8 cellular contexts compared by ENCODE assay signal in the genomic region with DNA sequence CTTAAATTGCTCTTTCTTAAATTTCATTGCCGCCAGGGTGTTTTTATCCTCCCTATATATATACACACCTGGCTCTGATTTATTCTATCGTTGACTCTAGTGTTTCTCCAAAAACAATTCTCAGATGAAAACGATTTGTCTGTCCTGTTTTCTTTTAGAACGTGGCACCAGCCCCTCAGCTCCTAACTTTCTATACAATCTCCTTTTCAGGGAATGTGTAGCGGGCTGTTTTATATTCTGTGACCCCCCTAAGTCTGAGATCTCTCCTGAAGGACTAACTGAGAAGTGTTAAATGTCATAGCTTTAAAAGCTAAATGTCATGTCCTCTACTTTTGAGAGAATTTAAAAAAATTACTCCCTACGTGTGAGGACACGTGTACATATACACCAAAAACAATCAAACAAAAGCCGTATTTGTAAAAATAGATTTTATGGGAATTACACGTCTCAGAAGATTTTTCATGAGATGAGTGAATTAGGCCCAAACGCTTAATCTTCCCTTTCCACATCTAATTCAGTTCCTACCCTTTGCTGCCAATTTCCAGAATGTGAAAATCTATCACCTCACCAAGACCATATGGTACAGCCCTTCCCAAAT. TPM values are rescaled to one million over a fixed set of nuclear protein-coding genes. Genes with fewer than 3 reads are reported as not detected.
DNase-seq lines count a peak whose midpoint lies in the region; ATAC-seq and TF ChIP-seq lines count a peak whose summit lies in the region.

No MANE protein-coding gene starts in this region.

- no peaks in the 10 kb centered on the region for H3K36me3 ChIP-seq in muscle layer of duodenum (ENCODE audit: control insufficient read depth in 1 of 2, insufficient read depth in 2 of 2, low read length in 2 of 2)
- no peaks in the 10 kb centered on the region for H3K36me3 ChIP-seq in upper lobe of left lung

- H3K9me3 ChIP-seq in muscle layer of duodenum (ENCODE audit: control insufficient read depth in 1 of 2, low read length in 2 of 2) (no peaks in the 10 kb centered on the region), upper lobe of left lung (no peaks in the 10 kb centered on the region)

- POLR2A ChIA-PET in GM10248 (lab: Yijun Ruan, JAX): no interaction called here

- H3K36me3 Mint-ChIP-seq in activated naive CD4-positive, alpha-beta T cell treated with anti-CD3 and anti-CD28 coated beads for 36 hours (ENCODE audit: low read depth): no peaks in the 10 kb centered on the region
- peaks cover 41% of the 10 kb centered on the region for H3K36me3 Mint-ChIP-seq in dendritic cell treated with granulocyte-macrophage colony-stimulating factor and Interleukin-4, amounts not matched to agents 40 ng/mL and 50 ng/mL, for 4 days (ENCODE audit: low read depth)

- no peaks in the 10 kb centered on the region for H3K9me3 Mint-ChIP-seq in activated naive CD4-positive, alpha-beta T cell treated with anti-CD3 and anti-CD28 coated beads for 36 hours
- no peaks in the 10 kb centered on the region for H3K9me3 Mint-ChIP-seq in dendritic cell treated with granulocyte-macrophage colony-stimulating factor and Interleukin-4, amounts not matched to agents 40 ng/mL and 50 ng/mL, for 4 days

- TF ChIP-seq CTCF in upper lobe of left lung (IDR thresholded peaks at IDR 0.05) (no peak), GM10248 (IDR thresholded peaks at IDR 0.05; ENCODE audit: control extremely low read depth, extremely low read depth, low read depth, missing control alignments) (no peak)

- CTCF ChIA-PET in activated naive CD4-positive, alpha-beta T cell treated with anti-CD3 and anti-CD28 coated beads for 36 hours (lab: Charles Lee): no interaction called here
- CTCF ChIA-PET in GM10248 (lab: Yijun Ruan, JAX): no interaction called here

- intact Hi-C loops in activated naive CD4-positive, alpha-beta T cell treated with anti-CD3 and anti-CD28 coated beads for 36 hours (cut with micrococcal nuclease): no loop called here
- intact Hi-C loops in dendritic cell treated with granulocyte-macrophage colony-stimulating factor and Interleukin-4, amounts not matched to agents 40 ng/mL and 50 ng/mL, for 4 days (cut with micrococcal nuclease): loop anchor here (5.0 kb wide), 5 partner anchors 37 to 308 kb away; partner anchors contain the start of gene LSM8

- peak overlapping the region; percentile 23 for H3K4me3 Mint-ChIP-seq in activated naive CD4-positive, alpha-beta T cell treated with anti-CD3 and anti-CD28 coated beads for 36 hours
- H3K4me3 Mint-ChIP-seq in dendritic cell treated with granulocyte-macrophage colony-stimulating factor and Interleukin-4, amounts not matched to agents 40 ng/mL and 50 ng/mL, for 4 days: peak overlapping the region; percentile 83

- ATAC-seq in upper lobe of left lung (ENCODE audit: low FRiP score in 2 of 2): no peak
- no peak for ATAC-seq in HG03159 (IDR thresholded peaks at IDR 0.05; ENCODE audit: unreplicated experiment)

- peaks cover 47% of the 10 kb centered on the region for H3K27me3 Mint-ChIP-seq in activated naive CD4-positive, alpha-beta T cell treated with anti-CD3 and anti-CD28 coated beads for 36 hours (ENCODE audit: low read depth)
- peaks cover 59% of the 10 kb centered on the region for H3K27me3 Mint-ChIP-seq in dendritic cell treated with granulocyte-macrophage colony-stimulating factor and Interleukin-4, amounts not matched to agents 40 ng/mL and 50 ng/mL, for 4 days

- H3K4me1 ChIP-seq in muscle layer of duodenum (ENCODE audit: control insufficient read depth in 1 of 2, insufficient read depth in 2 of 2, low read length in 2 of 2) (peaks cover 0 to 19% of the 10 kb centered on the region in 2 donors), upper lobe of left lung (peaks cover 3 to 17% (median 11%) of the 10 kb centered on the region in 4 donors)

- peaks cover 15% of the 10 kb centered on the region for H3K4me1 Mint-ChIP-seq in activated naive CD4-positive, alpha-beta T cell treated with anti-CD3 and anti-CD28 coated beads for 36 hours (ENCODE audit: low read depth)
- peaks cover 39% of the 10 kb centered on the region for H3K4me1 Mint-ChIP-seq in dendritic cell treated with granulocyte-macrophage colony-stimulating factor and Interleukin-4, amounts not matched to agents 40 ng/mL and 50 ng/mL, for 4 days (ENCODE audit: low read depth)

- H3K27ac ChIP-seq in muscle layer of duodenum (ENCODE audit: low read length): no peak overlapping the region
- H3K27ac ChIP-seq in upper lobe of left lung: no peak overlapping the region

- TF ChIP-seq POLR2A in upper lobe of left lung (IDR thresholded peaks at IDR 0.05): no peak

- 48 to 49% methylated on average over 10 of the region's 10 CpGs for WGBS in upper lobe of left lung, 2 donors

- H3K4me3 ChIP-seq in muscle layer of duodenum (ENCODE audit: low read depth in 1 of 2, low read length in 2 of 2) (peak overlapping the region; percentile 56 to 78), upper lobe of left lung (peak overlapping the region in 3 of 4 donors; percentile 55 to 64 (median 59))

- H3K27me3 ChIP-seq in muscle layer of duodenum (ENCODE audit: low read depth, low read length) (no peaks in the 10 kb centered on the region), upper lobe of left lung (peaks cover 0 to 20% (median 9%) of the 10 kb centered on the region in 4 donors)

- DNase-seq in activated naive CD4-positive, alpha-beta T cell treated with anti-CD3 and anti-CD28 coated beads for 36 hours: no peak
- DNase-seq in activated naive CD4-positive, alpha-beta T cell treated with anti-CD3 and anti-CD28 coated beads, Interleukin-2, amount 50 U/mL, for 16 hours: no peak
- DNase-seq in upper lobe of left lung (no peak), GM10248 (ENCODE audit: extremely low spot score) (no peak)
- no peak for DNase-seq in activated CD8-positive, alpha-beta memory T cell treated with anti-CD3 and anti-CD28 coated beads, Interleukin-2, amount 50 U/mL, for 48 hours

- no peak for TF ChIP-seq EP300 in upper lobe of left lung (IDR thresholded peaks at IDR 0.05)

- no peak overlapping the region for H3K27ac Mint-ChIP-seq in activated naive CD4-positive, alpha-beta T cell treated with anti-CD3 and anti-CD28 coated beads for 36 hours
- peak overlapping the region; percentile 77 for H3K27ac Mint-ChIP-seq in dendritic cell treated with granulocyte-macrophage colony-stimulating factor and Interleukin-4, amounts not matched to agents 40 ng/mL and 50 ng/mL, for 4 days

RNA-seq across cellular contexts. Expression of gene CTTNBP2, which starts 0.8 kb away (rescaled TPM):
- total RNA-seq in activated naive CD4-positive, alpha-beta T cell treated with anti-CD3 and anti-CD28 coated beads for 36 hours: not detected
- total RNA-seq in upper lobe of left lung: 1 to 10 TPM; 3.3 to 7.0 (median 5.1) TPM

Comparison
In these comparisons a context has a peak if more than half of its experiments do, and no peak if none do; other contexts are left out.
1. RNA of gene CTTNBP2, which starts 0.8 kb away (total RNA-seq): 3.3 to 7.0 TPM in upper lobe of left lung; not detected in activated naive CD4-positive, alpha-beta T cell treated with anti-CD3 and anti-CD28 coated beads for 36 hours; every median in the first group is over 4 times any median in the second.